ENCODE assay signal across 8 cellular contexts in genomic region chr1:112466078-112466660, GRCh38. TPM values are rescaled to one million over a fixed set of nuclear protein-coding genes. Genes with fewer than 3 reads are reported as not detected.
DNase-seq lines count a peak whose midpoint lies in the region; ATAC-seq, FAIRE-seq and TF ChIP-seq lines count a peak whose summit lies in the region.

No MANE protein-coding gene starts in this region.

- ATAC-seq in HG02870 (IDR thresholded peaks at IDR 0.05; ENCODE audit: unreplicated experiment), result peak; percentile 92

- peak overlapping the region; percentile 81 for H3K27ac ChIP-seq in left ventricle myocardium inferior (replicated peaks)

- peaks cover 32% of the 10 kb centered on the region for H3K4me1 ChIP-seq in left ventricle myocardium inferior

- H3K36me3 ChIP-seq in left ventricle myocardium inferior, result no peaks in the 10 kb centered on the region

- intact Hi-C loops in left ventricle myocardium inferior (cut with micrococcal nuclease), result loop anchor here (5.0 kb wide), 1 partner anchor 74 kb away; no protein-coding TSS in a partner anchor

- H3K27me3 ChIP-seq in left ventricle myocardium inferior (ENCODE audit: low read depth), result no peaks in the 10 kb centered on the region

- DNase-seq in GM13976 (ENCODE audit: low spot score) (peak; percentile 86), NCI-H146 (lab: John Stamatoyannopoulos, UW) (peak; percentile 93), T-helper 1 cell (peak; percentile 62 to 82 (median 77)), amniotic stem cell (lab: John Stamatoyannopoulos, UW) (peak; percentile 92), left ventricle myocardium inferior (peak; percentile 95), pulmonary artery endothelial cell (ENCODE audit: low read depth, low spot score) (peak; percentile 85), urothelium cell line (ENCODE audit: low spot score) (peak; percentile 94)

- TF ChIP-seq CTCF in GM13976 (IDR thresholded peaks at IDR 0.05; ENCODE audit: borderline replicate concordance, control extremely low read depth, extremely low read depth, insufficient read depth, missing control alignments), result peak; percentile 81
- TF ChIP-seq CTCF in left ventricle myocardium inferior (IDR thresholded peaks at IDR 0.05; ENCODE audit: borderline replicate concordance), result peak; percentile 91

- peak overlapping the region; percentile 61 for H3K4me3 ChIP-seq in left ventricle myocardium inferior

- no peaks in the 10 kb centered on the region for H3K9me3 ChIP-seq in left ventricle myocardium inferior (replicated peaks)

- peak; percentile 89 for FAIRE-seq in urothelium cell line (lab: Jason Lieb, UNC)

- in situ Hi-C loops in GM13976 (cut with MboI; ENCODE audit: low sequenced_read_pairs, unreplicated experiment), result no loop called here

RNA-seq across cellular contexts. Expression of gene WNT2B, which starts 42.6 kb away (rescaled TPM):
- total RNA-seq in left ventricle myocardium inferior (1.7 TPM), pulmonary artery endothelial cell (1.3 and 1.9 TPM in 2 replicates)

Comparison
In these comparisons a context has a peak if more than half of its experiments do, and no peak if none do; other contexts are left out.
1. Peak in every context shown above with its lines: DNase-seq, ATAC-seq, H3K4me3 ChIP-seq and H3K27ac ChIP-seq.